Comparison of ENCODE assay signal across 8 cellular contexts in the genomic region with DNA sequence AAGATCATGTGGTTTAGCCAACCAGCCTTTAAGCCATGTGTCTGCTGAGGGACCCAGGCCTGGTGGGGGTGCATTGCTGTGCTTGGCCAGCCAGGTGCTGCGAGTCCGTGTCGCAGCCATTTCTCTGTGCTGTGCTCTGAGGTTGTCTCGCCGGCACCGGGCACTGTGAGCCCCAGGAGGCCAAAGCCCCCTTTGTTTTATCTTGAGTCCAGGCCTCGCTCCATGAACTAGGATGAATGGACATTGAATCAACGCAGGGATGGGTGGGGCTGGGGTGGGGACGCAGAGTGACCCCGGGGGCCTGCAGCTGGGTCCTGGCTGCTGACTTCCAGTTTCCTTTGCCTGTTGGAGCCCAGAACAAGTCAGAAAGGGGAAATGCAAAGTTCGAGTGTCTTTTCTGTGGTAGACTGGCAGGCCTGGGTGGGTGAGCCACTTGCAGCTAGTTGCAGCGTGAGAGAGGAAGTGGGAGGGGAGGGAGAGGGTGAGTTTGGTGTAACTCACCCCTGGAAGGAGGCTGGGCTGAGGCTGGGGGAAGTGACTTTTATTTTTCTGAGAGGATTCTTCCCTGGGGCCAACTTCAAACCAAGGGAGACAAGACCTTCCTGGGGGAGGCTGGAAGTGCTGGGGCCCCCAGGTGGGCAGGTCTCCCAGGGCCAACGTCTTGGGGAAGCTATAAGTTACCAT.
A peak's percentile ranks its signal among the peaks of the same experiment; 100 is the strongest.
DNase-seq lines count a peak whose midpoint lies in the region; ATAC-seq and TF ChIP-seq lines count a peak whose summit lies in the region.

No MANE protein-coding gene starts in this region.

- H3K4me3 Mint-ChIP-seq in progenitor cell of endocrine pancreas (ENCODE audit: low read depth) = peak overlapping the region; percentile 14

- peak; percentile 69 for DNase-seq in ELF-1 (ENCODE audit: low read depth, low spot score)
- peak; percentile 97 for DNase-seq in NB4 (ENCODE audit: low read depth)
- peak; percentile 76 for DNase-seq in activated CD8-positive, alpha-beta memory T cell treated with anti-CD3 and anti-CD28 coated beads, Interleukin-2, amount 50 U/mL, for 4 hours
- peak; percentile 80 for DNase-seq in fibroblast of villous mesenchyme (ENCODE audit: low read depth)
- DNase-seq in progenitor cell of endocrine pancreas (ENCODE audit: low spot score, unreplicated experiment) = no peak
- no peak for DNase-seq in kidney glomerular epithelial cell (lab: John Stamatoyannopoulos, UW)
- DNase-seq in NCI-H524 (lab: John Stamatoyannopoulos, UW) = no peak

- H3K4me3 ChIP-seq in NB4 (ENCODE audit: low read depth, low read length) (peak overlapping the region; percentile 28), fibroblast of villous mesenchyme (ENCODE audit: low read depth, low read length) (no peak overlapping the region)

- TF ChIP-seq POLR2A in NB4 (IDR thresholded peaks at IDR 0.05; ENCODE audit: extremely low read depth, insufficient read length) = no peak

- H3K4me1 Mint-ChIP-seq in progenitor cell of endocrine pancreas (ENCODE audit: low read depth) = peaks cover 44% of the 10 kb centered on the region

- H3K27ac Mint-ChIP-seq in progenitor cell of endocrine pancreas = peak overlapping the region; percentile 86

- TF ChIP-seq CTCF in NB4 (IDR thresholded peaks at IDR 0.05; ENCODE audit: low read depth, low read length) = no peak
- TF ChIP-seq CTCF in fibroblast of villous mesenchyme (IDR thresholded peaks at IDR 0.05; ENCODE audit: insufficient read depth, low read depth, low read length) = no peak
- no peak for TF ChIP-seq CTCF in progenitor cell of endocrine pancreas (IDR thresholded peaks at IDR 0.05; ENCODE audit: unreplicated experiment)

- peaks cover 11% of the 10 kb centered on the region for H3K36me3 Mint-ChIP-seq in progenitor cell of endocrine pancreas (ENCODE audit: insufficient read depth)

- peak; percentile 43 for ATAC-seq in GM21825 (IDR thresholded peaks at IDR 0.05; ENCODE audit: unreplicated experiment)

- H3K27me3 Mint-ChIP-seq in progenitor cell of endocrine pancreas = no peaks in the 10 kb centered on the region

- peaks cover 3% of the 10 kb centered on the region for H3K9me3 Mint-ChIP-seq in progenitor cell of endocrine pancreas (ENCODE audit: low read depth)

Comparison
In these comparisons a context has a peak if more than half of its experiments do, and no peak if none do; other contexts are left out.
1. DNase-seq: peak in ELF-1 (single experiment), NB4 (single experiment), activated CD8-positive, alpha-beta memory T cell treated with anti-CD3 and anti-CD28 coated beads, Interleukin-2, amount 50 U/mL, for 4 hours (single experiment) and fibroblast of villous mesenchyme (single experiment); none in progenitor cell of endocrine pancreas (single experiment), kidney glomerular epithelial cell (single experiment) and NCI-H524 (0 of 2).